Comparison of ENCODE assay signal across 39 cellular contexts in the genomic region with DNA sequence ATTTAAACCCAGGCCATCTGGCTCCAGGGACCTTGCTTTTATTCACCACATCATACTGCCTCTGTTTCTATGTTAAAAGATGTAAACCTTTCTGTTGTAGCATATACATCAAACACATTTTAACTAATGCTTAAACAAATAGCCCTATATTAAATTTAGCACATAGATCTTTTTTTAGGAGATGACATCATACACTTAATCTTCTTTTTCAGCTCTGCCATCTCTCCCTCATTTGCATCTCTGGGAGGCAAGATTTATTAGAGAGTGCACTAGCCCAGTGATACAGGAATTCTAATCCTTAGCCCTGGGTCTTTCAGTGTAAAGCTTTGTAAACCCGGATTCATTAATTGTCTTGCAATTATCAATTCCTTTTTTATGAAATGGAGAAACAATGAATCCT. TPM values are rescaled to one million over a fixed set of nuclear protein-coding genes. Genes with fewer than 3 reads are reported as not detected.
"Had no signal": no experiment of that assay in that cellular context is flagged by ENCODE, and none has a peak within 500 bp of the region (broad histone marks: within the 10 kb centered on the region; RNA-seq: fewer than 3 reads in every experiment).

No MANE protein-coding gene starts in this region.

- H3K9me3 ChIP-seq: body of pancreas, breast epithelium had no signal

- DNase-seq: activated B cell treated with CpG ODN at 0.5 μM for 24 hours; activated CD4-positive, alpha-beta memory T cell treated with anti-CD3 and anti-CD28 coated beads for 36 hours; activated CD4-positive, alpha-beta T cell treated with anti-CD3 and anti-CD28 coated beads for 4 hours; activated CD4-positive, alpha-beta T cell treated with anti-CD3 and anti-CD28 coated beads, Interleukin-2, amount 10 ng/mL, durations not matched to agents 24 days and 14 days; activated CD4-positive, alpha-beta T cell treated with anti-CD3 and anti-CD28 coated beads, Interleukin-2, amount 50 U/mL, for 1 hour; activated CD4-positive, alpha-beta T cell treated with anti-CD3 and anti-CD28 coated beads, Interleukin-2, amount 50 U/mL, for 4 hours; activated CD4-positive, CD25-positive, alpha-beta regulatory T cell treated with anti-CD3 and anti-CD28 coated beads, Interleukin-2, amount 50 U/mL, for 72 hours; activated CD8-positive, alpha-beta memory T cell treated with anti-CD3 and anti-CD28 coated beads for 24 hours; activated CD8-positive, alpha-beta memory T cell treated with anti-CD3 and anti-CD28 coated beads, Interleukin-2, amount 10 ng/mL, durations not matched to agents 7 days and 5 days; activated CD8-positive, alpha-beta memory T cell treated with anti-CD3 and anti-CD28 coated beads, Interleukin-2, amount 50 U/mL, for 48 hours; activated CD8-positive, alpha-beta T cell treated with anti-CD3 and anti-CD28 coated beads, Interleukin-2, amount 10 ng/mL, durations not matched to agents 7 days and 5 days; activated effector memory CD4-positive, alpha-beta T cell treated with Interleukin-2 at 50 U/mL for 16 hours; activated gamma-delta T cell; activated naive CD4-positive, alpha-beta T cell treated with anti-CD3 and anti-CD28 coated beads, Interleukin-2, amount 10 ng/mL, durations not matched to agents 7 days and 5 days; activated naive CD4-positive, alpha-beta T cell treated with Interleukin-2 at 50 U/mL for 16 hours; activated naive CD8-positive, alpha-beta T cell treated with anti-CD3 and anti-CD28 coated beads, Interleukin-2, amount 10 ng/mL, durations not matched to agents 7 days and 5 days; activated naive CD8-positive, alpha-beta T cell treated with anti-CD3 and anti-CD28 coated beads, Interleukin-2, amount 50 U/mL, for 24 hours; activated T-cell treated with anti-CD3 and anti-CD28 coated beads, Interleukin-2, amount 50 U/mL, for 24 hours; activated T-cell treated with anti-CD3 and anti-CD28 coated beads, Interleukin-2, amount 50 U/mL, for 48 hours; amygdala; aorta; body of pancreas; brain microvascular endothelial cell; central memory CD4-positive, alpha-beta T cell; T-helper 2 cell; T-helper 9 cell had no signal

- H3K36me3 ChIP-seq: brain microvascular endothelial cell, breast epithelium had no signal

- H3K27me3 ChIP-seq: body of pancreas, brain microvascular endothelial cell, breast epithelium had no signal

- H3K27ac Mint-ChIP-seq: activated B cell treated with CpG ODN at 0.5 μM for 24 hours; activated CD4-positive, alpha-beta memory T cell treated with anti-CD3 and anti-CD28 coated beads for 36 hours; activated CD4-positive, alpha-beta T cell treated with anti-CD3 and anti-CD28 coated beads, Interleukin-2, amount 10 ng/mL, durations not matched to agents 24 days and 14 days; activated CD8-positive, alpha-beta memory T cell treated with anti-CD3 and anti-CD28 coated beads, Interleukin-2, amount 10 ng/mL, durations not matched to agents 7 days and 5 days; activated CD8-positive, alpha-beta T cell treated with anti-CD3 and anti-CD28 coated beads, Interleukin-2, amount 10 ng/mL, durations not matched to agents 7 days and 5 days; activated naive CD4-positive, alpha-beta T cell treated with anti-CD3 and anti-CD28 coated beads, Interleukin-2, amount 10 ng/mL, durations not matched to agents 7 days and 5 days; activated naive CD4-positive, alpha-beta T cell treated with anti-CD3 and anti-CD28 coated beads, Interleukin-2, amount 50 U/mL, for 24 hours; activated naive CD8-positive, alpha-beta T cell; activated naive CD8-positive, alpha-beta T cell treated with anti-CD3 and anti-CD28 coated beads, Interleukin-2, amount 10 ng/mL, durations not matched to agents 7 days and 5 days; activated naive CD8-positive, alpha-beta T cell treated with anti-CD3 and anti-CD28 coated beads, Interleukin-2, amount 50 U/mL, for 24 hours; activated T-cell treated with anti-CD3 and anti-CD28 coated beads, Interleukin-2, amount 50 U/mL, for 24 hours; activated T-helper 2 cell treated with anti-CD3 and anti-CD28 coated beads, Interferon-gamma antibody, Interleukin-2, Interleukin-4, amounts not matched to agents 10 μg/mL and 5 μg/mL and 100 μg/mL, durations not matched to agents 14 hours and 24 hours and 36 hours; T-helper 1 cell treated with Interleukin-12 subunit alpha and Interleukin-12 subunit beta and Interleukin-4 antibody, amounts not matched to agents 30 μg/mL and 1 μg/mL, for 36 hours; T-helper 2 cell treated with Interferon-gamma antibody and Interleukin-4, amounts not matched to agents 5 μg/mL and 100 μg/mL, for 36 hours had no signal

- H3K36me3 Mint-ChIP-seq: activated CD4-positive, alpha-beta memory T cell treated with anti-CD3 and anti-CD28 coated beads for 36 hours; activated CD8-positive, alpha-beta memory T cell treated with anti-CD3 and anti-CD28 coated beads, Interleukin-2, amount 10 ng/mL, durations not matched to agents 7 days and 5 days; activated naive CD4-positive, alpha-beta T cell treated with anti-CD3 and anti-CD28 coated beads, Interleukin-2, amount 10 ng/mL, durations not matched to agents 7 days and 5 days; activated naive CD4-positive, alpha-beta T cell treated with anti-CD3 and anti-CD28 coated beads, Interleukin-2, amount 50 U/mL, for 24 hours; activated naive CD8-positive, alpha-beta T cell; activated naive CD8-positive, alpha-beta T cell treated with anti-CD3 and anti-CD28 coated beads, Interleukin-2, amount 10 ng/mL, durations not matched to agents 7 days and 5 days had no signal

- H3K27ac ChIP-seq: body of pancreas, brain microvascular endothelial cell, breast epithelium, VCaP had no signal

- FAIRE-seq: astrocyte, colon, TTC549 had no signal

- H3K4me1 Mint-ChIP-seq: activated B cell treated with CpG ODN at 0.5 μM for 24 hours; activated CD4-positive, alpha-beta T cell treated with anti-CD3 and anti-CD28 coated beads, Interleukin-2, amount 10 ng/mL, durations not matched to agents 24 days and 14 days; activated CD8-positive, alpha-beta memory T cell treated with anti-CD3 and anti-CD28 coated beads, Interleukin-2, amount 10 ng/mL, durations not matched to agents 7 days and 5 days; activated naive CD4-positive, alpha-beta T cell treated with anti-CD3 and anti-CD28 coated beads, Interleukin-2, amount 10 ng/mL, durations not matched to agents 7 days and 5 days; activated naive CD4-positive, alpha-beta T cell treated with anti-CD3 and anti-CD28 coated beads, Interleukin-2, amount 50 U/mL, for 24 hours; activated naive CD8-positive, alpha-beta T cell treated with anti-CD3 and anti-CD28 coated beads, Interleukin-2, amount 10 ng/mL, durations not matched to agents 7 days and 5 days; activated naive CD8-positive, alpha-beta T cell treated with anti-CD3 and anti-CD28 coated beads, Interleukin-2, amount 50 U/mL, for 24 hours had no signal

- H3K4me1 ChIP-seq: body of pancreas, breast epithelium had no signal

- H3K27me3 Mint-ChIP-seq: activated B cell treated with CpG ODN at 0.5 μM for 24 hours; activated CD4-positive, alpha-beta memory T cell treated with anti-CD3 and anti-CD28 coated beads for 36 hours; activated CD4-positive, alpha-beta T cell treated with anti-CD3 and anti-CD28 coated beads, Interleukin-2, amount 10 ng/mL, durations not matched to agents 24 days and 14 days; activated CD8-positive, alpha-beta memory T cell treated with anti-CD3 and anti-CD28 coated beads, Interleukin-2, amount 10 ng/mL, durations not matched to agents 7 days and 5 days; activated naive CD4-positive, alpha-beta T cell treated with anti-CD3 and anti-CD28 coated beads, Interleukin-2, amount 10 ng/mL, durations not matched to agents 7 days and 5 days; activated naive CD4-positive, alpha-beta T cell treated with anti-CD3 and anti-CD28 coated beads, Interleukin-2, amount 50 U/mL, for 24 hours; activated naive CD8-positive, alpha-beta T cell; activated naive CD8-positive, alpha-beta T cell treated with anti-CD3 and anti-CD28 coated beads, Interleukin-2, amount 10 ng/mL, durations not matched to agents 7 days and 5 days; activated naive CD8-positive, alpha-beta T cell treated with anti-CD3 and anti-CD28 coated beads, Interleukin-2, amount 50 U/mL, for 24 hours; activated T-cell treated with anti-CD3 and anti-CD28 coated beads, Interleukin-2, amount 50 U/mL, for 24 hours had no signal

- H3K4me3 Mint-ChIP-seq: activated B cell treated with CpG ODN at 0.5 μM for 24 hours; activated CD4-positive, alpha-beta memory T cell treated with anti-CD3 and anti-CD28 coated beads for 36 hours; activated CD4-positive, alpha-beta T cell treated with anti-CD3 and anti-CD28 coated beads, Interleukin-2, amount 10 ng/mL, durations not matched to agents 24 days and 14 days; activated CD8-positive, alpha-beta memory T cell treated with anti-CD3 and anti-CD28 coated beads, Interleukin-2, amount 10 ng/mL, durations not matched to agents 7 days and 5 days; activated CD8-positive, alpha-beta T cell treated with anti-CD3 and anti-CD28 coated beads, Interleukin-2, amount 10 ng/mL, durations not matched to agents 7 days and 5 days; activated naive CD4-positive, alpha-beta T cell treated with anti-CD3 and anti-CD28 coated beads, Interleukin-2, amount 10 ng/mL, durations not matched to agents 7 days and 5 days; activated naive CD4-positive, alpha-beta T cell treated with anti-CD3 and anti-CD28 coated beads, Interleukin-2, amount 50 U/mL, for 24 hours; activated naive CD8-positive, alpha-beta T cell; activated naive CD8-positive, alpha-beta T cell treated with anti-CD3 and anti-CD28 coated beads, Interleukin-2, amount 10 ng/mL, durations not matched to agents 7 days and 5 days; activated naive CD8-positive, alpha-beta T cell treated with anti-CD3 and anti-CD28 coated beads, Interleukin-2, amount 50 U/mL, for 24 hours; activated T-cell treated with anti-CD3 and anti-CD28 coated beads, Interleukin-2, amount 50 U/mL, for 24 hours; T-helper 1 cell treated with Interleukin-12 subunit alpha and Interleukin-12 subunit beta and Interleukin-4 antibody, amounts not matched to agents 30 μg/mL and 1 μg/mL, for 36 hours; T-helper 2 cell treated with Interferon-gamma antibody and Interleukin-4, amounts not matched to agents 5 μg/mL and 100 μg/mL, for 36 hours had no signal

- H3K4me3 ChIP-seq: body of pancreas, breast epithelium had no signal

- ATAC-seq: activated CD8-positive, alpha-beta memory T cell treated with anti-CD3 and anti-CD28 coated beads, Interleukin-2, amount 10 ng/mL, durations not matched to agents 7 days and 5 days; activated CD8-positive, alpha-beta T cell treated with anti-CD3 and anti-CD28 coated beads, Interleukin-2, amount 10 ng/mL, durations not matched to agents 7 days and 5 days; activated naive CD8-positive, alpha-beta T cell treated with anti-CD3 and anti-CD28 coated beads, Interleukin-2, amount 50 U/mL, for 24 hours; body of pancreas had no signal

RNA-seq across cellular contexts. Expression of gene OR5D16, which starts 13.6 kb away (rescaled TPM):
- total RNA-seq: activated B cell treated with CpG ODN at 0.5 μM for 24 hours; activated CD4-positive, alpha-beta memory T cell treated with anti-CD3 and anti-CD28 coated beads for 36 hours; activated CD4-positive, alpha-beta T cell treated with anti-CD3 and anti-CD28 coated beads, Interleukin-2, amount 10 ng/mL, durations not matched to agents 24 days and 14 days; activated CD8-positive, alpha-beta memory T cell treated with anti-CD3 and anti-CD28 coated beads, Interleukin-2, amount 10 ng/mL, durations not matched to agents 7 days and 5 days; activated CD8-positive, alpha-beta T cell treated with anti-CD3 and anti-CD28 coated beads, Interleukin-2, amount 10 ng/mL, durations not matched to agents 7 days and 5 days; activated naive CD8-positive, alpha-beta T cell treated with anti-CD3 and anti-CD28 coated beads, Interleukin-2, amount 10 ng/mL, durations not matched to agents 7 days and 5 days; activated T-helper 2 cell treated with anti-CD3 and anti-CD28 coated beads, Interferon-gamma antibody, Interleukin-2, Interleukin-4, amounts not matched to agents 10 μg/mL and 5 μg/mL and 100 μg/mL, durations not matched to agents 14 hours and 24 hours and 36 hours; aorta; astrocyte; body of pancreas; breast epithelium; cardiac septum; cerebellum had no signal
- polyA plus RNA-seq: adipose tissue, aorta had no signal

RNA-seq across cellular contexts. Expression of gene OR5L2, which starts 25.1 kb away (rescaled TPM):
- total RNA-seq: activated B cell treated with CpG ODN at 0.5 μM for 24 hours; activated CD4-positive, alpha-beta memory T cell treated with anti-CD3 and anti-CD28 coated beads for 36 hours; activated CD4-positive, alpha-beta T cell treated with anti-CD3 and anti-CD28 coated beads, Interleukin-2, amount 10 ng/mL, durations not matched to agents 24 days and 14 days; activated CD8-positive, alpha-beta memory T cell treated with anti-CD3 and anti-CD28 coated beads, Interleukin-2, amount 10 ng/mL, durations not matched to agents 7 days and 5 days; activated CD8-positive, alpha-beta T cell treated with anti-CD3 and anti-CD28 coated beads, Interleukin-2, amount 10 ng/mL, durations not matched to agents 7 days and 5 days; activated naive CD8-positive, alpha-beta T cell treated with anti-CD3 and anti-CD28 coated beads, Interleukin-2, amount 10 ng/mL, durations not matched to agents 7 days and 5 days; activated T-helper 2 cell treated with anti-CD3 and anti-CD28 coated beads, Interferon-gamma antibody, Interleukin-2, Interleukin-4, amounts not matched to agents 10 μg/mL and 5 μg/mL and 100 μg/mL, durations not matched to agents 14 hours and 24 hours and 36 hours; aorta; astrocyte; body of pancreas; breast epithelium; cardiac septum; cerebellum had no signal
- polyA plus RNA-seq: adipose tissue, aorta had no signal

RNA-seq across cellular contexts. Expression of gene TRIM51, which starts 31.0 kb away (rescaled TPM):
- total RNA-seq: activated B cell treated with CpG ODN at 0.5 μM for 24 hours; activated CD4-positive, alpha-beta memory T cell treated with anti-CD3 and anti-CD28 coated beads for 36 hours; activated CD4-positive, alpha-beta T cell treated with anti-CD3 and anti-CD28 coated beads, Interleukin-2, amount 10 ng/mL, durations not matched to agents 24 days and 14 days; activated CD8-positive, alpha-beta memory T cell treated with anti-CD3 and anti-CD28 coated beads, Interleukin-2, amount 10 ng/mL, durations not matched to agents 7 days and 5 days; activated CD8-positive, alpha-beta T cell treated with anti-CD3 and anti-CD28 coated beads, Interleukin-2, amount 10 ng/mL, durations not matched to agents 7 days and 5 days; activated naive CD8-positive, alpha-beta T cell treated with anti-CD3 and anti-CD28 coated beads, Interleukin-2, amount 10 ng/mL, durations not matched to agents 7 days and 5 days; activated T-helper 2 cell treated with anti-CD3 and anti-CD28 coated beads, Interferon-gamma antibody, Interleukin-2, Interleukin-4, amounts not matched to agents 10 μg/mL and 5 μg/mL and 100 μg/mL, durations not matched to agents 14 hours and 24 hours and 36 hours; aorta; astrocyte; body of pancreas; breast epithelium; cardiac septum; cerebellum had no signal
- polyA plus RNA-seq: adipose tissue, aorta had no signal

RNA-seq across cellular contexts. Expression of gene OR5D18, which starts 32.7 kb away (rescaled TPM):
- total RNA-seq: activated B cell treated with CpG ODN at 0.5 μM for 24 hours; activated CD4-positive, alpha-beta memory T cell treated with anti-CD3 and anti-CD28 coated beads for 36 hours; activated CD4-positive, alpha-beta T cell treated with anti-CD3 and anti-CD28 coated beads, Interleukin-2, amount 10 ng/mL, durations not matched to agents 24 days and 14 days; activated CD8-positive, alpha-beta memory T cell treated with anti-CD3 and anti-CD28 coated beads, Interleukin-2, amount 10 ng/mL, durations not matched to agents 7 days and 5 days; activated CD8-positive, alpha-beta T cell treated with anti-CD3 and anti-CD28 coated beads, Interleukin-2, amount 10 ng/mL, durations not matched to agents 7 days and 5 days; activated naive CD8-positive, alpha-beta T cell treated with anti-CD3 and anti-CD28 coated beads, Interleukin-2, amount 10 ng/mL, durations not matched to agents 7 days and 5 days; activated T-helper 2 cell treated with anti-CD3 and anti-CD28 coated beads, Interferon-gamma antibody, Interleukin-2, Interleukin-4, amounts not matched to agents 10 μg/mL and 5 μg/mL and 100 μg/mL, durations not matched to agents 14 hours and 24 hours and 36 hours; aorta; astrocyte; body of pancreas; breast epithelium; cardiac septum; cerebellum had no signal
- polyA plus RNA-seq: adipose tissue, aorta had no signal

RNA-seq across cellular contexts. Expression of gene OR5L1, which starts 41.0 kb away (rescaled TPM):
- total RNA-seq: activated B cell treated with CpG ODN at 0.5 μM for 24 hours; activated CD4-positive, alpha-beta memory T cell treated with anti-CD3 and anti-CD28 coated beads for 36 hours; activated CD4-positive, alpha-beta T cell treated with anti-CD3 and anti-CD28 coated beads, Interleukin-2, amount 10 ng/mL, durations not matched to agents 24 days and 14 days; activated CD8-positive, alpha-beta memory T cell treated with anti-CD3 and anti-CD28 coated beads, Interleukin-2, amount 10 ng/mL, durations not matched to agents 7 days and 5 days; activated CD8-positive, alpha-beta T cell treated with anti-CD3 and anti-CD28 coated beads, Interleukin-2, amount 10 ng/mL, durations not matched to agents 7 days and 5 days; activated naive CD8-positive, alpha-beta T cell treated with anti-CD3 and anti-CD28 coated beads, Interleukin-2, amount 10 ng/mL, durations not matched to agents 7 days and 5 days; activated T-helper 2 cell treated with anti-CD3 and anti-CD28 coated beads, Interferon-gamma antibody, Interleukin-2, Interleukin-4, amounts not matched to agents 10 μg/mL and 5 μg/mL and 100 μg/mL, durations not matched to agents 14 hours and 24 hours and 36 hours; aorta; astrocyte; body of pancreas; breast epithelium; cardiac septum; cerebellum had no signal
- polyA plus RNA-seq: adipose tissue, aorta had no signal
